Comparison of ENCODE assay signal across 32 cellular contexts in the genomic region with DNA sequence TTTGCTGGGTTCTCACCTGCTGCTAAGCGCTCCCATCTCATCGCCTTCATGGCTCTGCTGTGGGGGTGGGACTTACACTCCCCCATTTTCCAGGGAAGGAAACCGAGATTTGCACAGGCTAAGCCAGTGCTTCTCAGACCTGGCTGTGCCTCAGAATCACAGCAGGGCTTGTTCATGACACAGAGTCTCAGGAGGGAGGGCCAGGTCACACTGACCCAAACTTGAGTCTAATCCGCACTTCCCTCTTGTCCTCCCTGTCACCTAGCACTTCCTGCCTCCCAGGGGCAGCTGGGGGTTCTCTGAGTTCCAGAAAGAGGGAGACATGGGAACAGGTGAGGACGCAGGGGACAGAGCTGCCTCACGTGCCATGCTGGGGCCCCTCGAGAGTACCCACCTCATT.
"Had no signal": no experiment of that assay in that cellular context is flagged by ENCODE, and none has a peak within 500 bp of the region (broad histone marks: within the 10 kb centered on the region; RNA-seq: fewer than 3 reads in every experiment).

No MANE protein-coding gene starts in this region.

- H3K4me3 ChIP-seq: adrenal gland, body of pancreas, esophagus muscularis mucosa, gastrocnemius medialis, heart left ventricle had no signal

- H3K36me3 ChIP-seq: adrenal gland, esophagus muscularis mucosa, gastrocnemius medialis, heart left ventricle, WERI-Rb-1 had no signal

- H3K4me1 ChIP-seq: adrenal gland, body of pancreas had no signal

- DNase-seq: activated CD4-positive, alpha-beta memory T cell treated with anti-CD3 and anti-CD28 coated beads for 36 hours; activated CD4-positive, alpha-beta T cell treated with anti-CD3 and anti-CD28 coated beads for 36 hours; activated CD4-positive, alpha-beta T cell treated with anti-CD3 and anti-CD28 coated beads, Interleukin-2, amount 10 ng/mL, durations not matched to agents 24 days and 14 days; activated CD4-positive, CD25-positive, alpha-beta regulatory T cell; activated CD4-positive, CD25-positive, alpha-beta regulatory T cell treated with anti-CD3 and anti-CD28 coated beads, Interleukin-2, amount 50 U/mL, for 72 hours; activated CD8-positive, alpha-beta memory T cell treated with anti-CD3 and anti-CD28 coated beads, Interleukin-2, amount 10 ng/mL, durations not matched to agents 7 days and 5 days; activated CD8-positive, alpha-beta memory T cell treated with anti-CD3 and anti-CD28 coated beads, Interleukin-2, amount 50 U/mL, for 4 hours; activated CD8-positive, alpha-beta T cell treated with anti-CD3 and anti-CD28 coated beads, Interleukin-2, amount 10 ng/mL, durations not matched to agents 7 days and 5 days; activated effector memory CD4-positive, alpha-beta T cell treated with anti-CD3 and anti-CD28 coated beads, Interleukin-2, amount 50 U/mL, for 16 hours; activated naive CD4-positive, alpha-beta T cell treated with anti-CD3 and anti-CD28 coated beads for 36 hours; activated naive CD8-positive, alpha-beta T cell treated with anti-CD3 and anti-CD28 coated beads for 36 hours; activated naive CD8-positive, alpha-beta T cell treated with anti-CD3 and anti-CD28 coated beads, Interleukin-2, amount 50 U/mL, for 24 hours; activated T-cell treated with anti-CD3 and anti-CD28 coated beads, Interleukin-2, amount 50 U/mL, for 1 hour; activated T-cell treated with anti-CD3 and anti-CD28 coated beads, Interleukin-2, amount 50 U/mL, for 48 hours; adrenal gland; amygdala; aorta; body of pancreas; cortex of kidney; dermis blood vessel endothelial cell; effector CD4-positive, alpha-beta T cell; effector memory CD8-positive, alpha-beta T cell; erythroblast; foreskin keratinocyte; gastrocnemius medialis; glutamatergic neuron; heart left ventricle; T-helper 17 cell; T1000; WERI-Rb-1 had no signal

- H3K27me3 ChIP-seq: adrenal gland, body of pancreas, esophagus muscularis mucosa had no signal

- H3K27ac ChIP-seq: adrenal gland, body of pancreas, esophagus muscularis mucosa, foreskin keratinocyte, gastrocnemius medialis, heart left ventricle, WERI-Rb-1 had no signal

- ATAC-seq: activated CD4-positive, alpha-beta T cell treated with anti-CD3 and anti-CD28 coated beads for 36 hours; activated CD8-positive, alpha-beta memory T cell treated with anti-CD3 and anti-CD28 coated beads, Interleukin-2, amount 10 ng/mL, durations not matched to agents 7 days and 5 days; activated CD8-positive, alpha-beta T cell treated with anti-CD3 and anti-CD28 coated beads, Interleukin-2, amount 10 ng/mL, durations not matched to agents 7 days and 5 days; activated naive CD8-positive, alpha-beta T cell treated with anti-CD3 and anti-CD28 coated beads, Interleukin-2, amount 50 U/mL, for 24 hours; body of pancreas; effector memory CD8-positive, alpha-beta T cell; foreskin keratinocyte; gastrocnemius medialis; heart left ventricle; T-helper 17 cell had no signal

- FAIRE-seq: colon had no signal

- H3K9me3 ChIP-seq: adrenal gland, body of pancreas, esophagus muscularis mucosa, gastrocnemius medialis had no signal
